22 cellular contexts compared by ENCODE assay signal in the genomic region with DNA sequence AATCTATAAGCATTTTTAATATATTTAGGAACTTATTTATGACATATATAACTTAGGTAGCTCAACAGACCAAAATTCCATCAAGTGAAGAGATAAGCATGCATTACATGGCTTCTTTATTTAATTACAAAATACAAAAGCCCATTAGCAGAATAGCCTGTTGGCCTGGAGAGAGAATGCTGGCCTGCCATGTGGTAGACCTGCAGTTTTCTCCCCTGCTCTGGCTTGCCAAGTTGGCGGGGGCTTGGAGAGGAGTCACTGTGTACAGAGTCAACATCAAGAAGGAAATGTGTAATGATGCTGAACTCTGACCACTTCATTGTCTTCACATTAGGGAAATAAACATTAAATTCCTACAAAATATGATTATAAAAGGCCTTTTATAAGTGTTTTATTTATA.
DNase-seq lines count a peak whose midpoint lies in the region; ATAC-seq and TF ChIP-seq lines count a peak whose summit lies in the region.
"Had no signal": no experiment of that assay in that cellular context is flagged by ENCODE, and none has a peak within 500 bp of the region (broad histone marks: within the 10 kb centered on the region; RNA-seq: fewer than 3 reads in every experiment).

No MANE protein-coding gene starts in this region.

- ATAC-seq in gastroesophageal sphincter (no peak), sciatic nerve (no peak), HG02938 (IDR thresholded peaks at IDR 0.05; ENCODE audit: unreplicated experiment) (no peak)
- ATAC-seq: natural killer cell treated with Interleukin-12 subunit alpha and Interleukin-12 subunit beta and Interleukin-15 and Interleukin-18, amount 100 ng/mL, for 72 hours; stimulated activated effector memory CD8-positive, alpha-beta T cell treated with anti-CD3 and anti-CD28 coated beads, Interleukin-12 subunit alpha, Interleukin-12 subunit beta, amount 100 ng/mL, for 72 hours had no signal

- intact Hi-C loops in sciatic nerve (cut with DNase I), result no loop called here

- 70% methylated on average over 1 of the region's 1 CpG; no CpG with 5 or more reads in 1 of the 2 donors for WGBS in gastroesophageal sphincter (ENCODE audit: low coverage in 1 of 2), 2 donors

- H3K27me3 ChIP-seq in gastroesophageal sphincter, result no peaks in the 10 kb centered on the region
- H3K27me3 ChIP-seq: BLaER1 treated with 17β-estradiol and CSF1 and Interleukin-3, amounts not matched to agents 10 nM and 100 nM; colonic mucosa; spleen had no signal

- no peaks in the 10 kb centered on the region for H3K36me3 ChIP-seq in gastroesophageal sphincter
- H3K36me3 ChIP-seq: BLaER1 treated with 17β-estradiol and CSF1 and Interleukin-3, amounts not matched to agents 10 nM and 100 nM; colonic mucosa; spleen had no signal

- TF ChIP-seq CTCF in gastroesophageal sphincter (IDR thresholded peaks at IDR 0.05), result no peak

- H3K27ac ChIP-seq in gastroesophageal sphincter, result no peak overlapping the region
- H3K27ac ChIP-seq: 22Rv1; BLaER1 treated with 17β-estradiol and CSF1 and Interleukin-3, amounts not matched to agents 10 nM and 100 nM; colonic mucosa; epithelial cell of prostate; KMS-11; spleen had no signal

- no peak overlapping the region for H3K4me3 ChIP-seq in gastroesophageal sphincter
- H3K4me3 ChIP-seq: BLaER1 treated with 17β-estradiol and CSF1 and Interleukin-3, amounts not matched to agents 10 nM and 100 nM; colonic mucosa; spleen had no signal

- no peak for TF ChIP-seq POLR2A in gastroesophageal sphincter (IDR thresholded peaks at IDR 0.05)

- no peak for TF ChIP-seq EP300 in gastroesophageal sphincter (IDR thresholded peaks at IDR 0.05)

- H3K9me3 ChIP-seq in gastroesophageal sphincter, result no peaks in the 10 kb centered on the region
- H3K9me3 ChIP-seq: BLaER1 treated with 17β-estradiol and CSF1 and Interleukin-3, amounts not matched to agents 10 nM and 100 nM; colonic mucosa; spleen had no signal

- DNase-seq in DMS 273 (lab: John Stamatoyannopoulos, UW; ENCODE audit: unreplicated experiment) (peak; percentile 30), DMS 273 treated with DMSO at 0.1 percent for 48 hours (lab: John Stamatoyannopoulos, UW) (no peak), NCI-H446 (lab: John Stamatoyannopoulos, UW) (peak; percentile 71 to 81), dermis blood vessel endothelial cell (peak; percentile 83), lung microvascular endothelial cell (ENCODE audit: low read depth in 2 of 2) (peak; percentile 78 to 88), sciatic nerve (ENCODE audit: low spot score) (no peak)
- DNase-seq: activated CD4-positive, alpha-beta T cell treated with anti-CD3 and anti-CD28 coated beads for 48 hours; aorta; colonic mucosa; HCEC 1CT; mesenchymal stem cell; NCI-H1105 treated with DMSO at 0.1 percent for 48 hours; NCI-H510A treated with DMSO at 0.1 percent for 48 hours; spleen had no signal

- H3K4me1 ChIP-seq in gastroesophageal sphincter, result no peaks in the 10 kb centered on the region
- H3K4me1 ChIP-seq: colonic mucosa, spleen had no signal

Comparison
In these comparisons a context has a peak if more than half of its experiments do, and no peak if none do; other contexts are left out.
1. DNase-seq: peak in DMS 273 (single experiment), NCI-H446 (2 of 2), dermis blood vessel endothelial cell (single experiment) and lung microvascular endothelial cell (2 of 2); none in DMS 273 treated with DMSO at 0.1 percent for 48 hours (single experiment) and sciatic nerve (single experiment).